8 cellular contexts compared by ENCODE assay signal in genomic region chr17:72122002-72122310, GRCh38. TPM values are rescaled to one million over a fixed set of nuclear protein-coding genes. Genes with fewer than 3 reads are reported as not detected.
DNase-seq lines count a peak whose midpoint lies in the region; ATAC-seq, FAIRE-seq and TF ChIP-seq lines count a peak whose summit lies in the region.

No MANE protein-coding gene starts in this region.

- peaks cover 7% of the 10 kb centered on the region for H3K36me3 Mint-ChIP-seq in activated CD8-positive, alpha-beta memory T cell treated with anti-CD3 and anti-CD28 coated beads, Interleukin-2, amount 10 ng/mL, durations not matched to agents 7 days and 5 days
- no peaks in the 10 kb centered on the region for H3K36me3 Mint-ChIP-seq in activated T-helper 17 cell treated with anti-CD3 and anti-CD28 coated beads, Interleukin-2, amount 50 U/mL, for 72 hours (ENCODE audit: low read depth)
- H3K36me3 Mint-ChIP-seq in type B pancreatic cell, result peaks cover 15% of the 10 kb centered on the region
- peaks cover 6% of the 10 kb centered on the region for H3K36me3 Mint-ChIP-seq in stimulated activated effector memory CD8-positive, alpha-beta T cell treated with anti-CD3 and anti-CD28 coated beads, Interleukin-12 subunit alpha, Interleukin-12 subunit beta, amount 100 ng/mL, for 72 hours

- peak overlapping the region; percentile 34 for H3K27ac Mint-ChIP-seq in activated CD8-positive, alpha-beta memory T cell treated with anti-CD3 and anti-CD28 coated beads, Interleukin-2, amount 10 ng/mL, durations not matched to agents 7 days and 5 days
- no peak overlapping the region for H3K27ac Mint-ChIP-seq in activated T-helper 17 cell treated with anti-CD3 and anti-CD28 coated beads, Interleukin-2, amount 50 U/mL, for 72 hours
- H3K27ac Mint-ChIP-seq in type B pancreatic cell, result peak overlapping the region; percentile 82
- H3K27ac Mint-ChIP-seq in stimulated activated effector memory CD8-positive, alpha-beta T cell treated with anti-CD3 and anti-CD28 coated beads, Interleukin-12 subunit alpha, Interleukin-12 subunit beta, amount 100 ng/mL, for 72 hours, result no peak overlapping the region

- TF ChIP-seq CTCF in keratinocyte (optimal IDR thresholded peaks at IDR 0.05 in 1 of 3, IDR thresholded peaks at IDR 0.05 in 1 of 3, conservative IDR thresholded peaks at IDR 0.05 in 1 of 3; ENCODE audit: extremely low read depth in 1 of 3, insufficient read depth in 2 of 3, low read length in 3 of 3) (no peak), type B pancreatic cell (conservative IDR thresholded peaks at IDR 0.05) (no peak), WERI-Rb-1 (IDR thresholded peaks at IDR 0.05; ENCODE audit: low read depth, low read length) (no peak)

- FAIRE-seq in keratinocyte (lab: Jason Lieb, UNC), result no peak

- H3K9me3 ChIP-seq in keratinocyte (ENCODE audit: control insufficient read depth, low read depth, low read length) (no peaks in the 10 kb centered on the region), WERI-Rb-1 (ENCODE audit: severe bottlenecking) (no peaks in the 10 kb centered on the region)

- peak overlapping the region; percentile 66 for H3K4me2 ChIP-seq in keratinocyte (ENCODE audit: control insufficient read depth, extremely low read depth, insufficient read depth, low read depth, low read length)

- DNase-seq in activated CD8-positive, alpha-beta memory T cell treated with anti-CD3 and anti-CD28 coated beads, Interleukin-2, amount 10 ng/mL, durations not matched to agents 7 days and 5 days, result no peak
- DNase-seq in activated CD8-positive, alpha-beta memory T cell treated with anti-CD3 and anti-CD28 coated beads for 24 hours, result no peak
- no peak for DNase-seq in keratinocyte (ENCODE audit: low read depth, low spot score)
- no peak for DNase-seq in type B pancreatic cell (ENCODE audit: extremely low spot score, unreplicated experiment)
- DNase-seq in stimulated activated effector memory CD8-positive, alpha-beta T cell treated with anti-CD3 and anti-CD28 coated beads, Interleukin-12 subunit alpha, Interleukin-12 subunit beta, amount 100 ng/mL, for 72 hours (ENCODE audit: low spot score in 2 of 2), result no peak
- DNase-seq in WERI-Rb-1, result no peak
- DNase-seq in DMS153 (lab: John Stamatoyannopoulos, UW), result no peak

- dilution Hi-C loops in keratinocyte (cut with MboI; ENCODE audit: extremely low pct_ligation_motif_present, low sequenced_read_pairs), result no loop called here

- CTCF ChIA-PET in activated CD8-positive, alpha-beta memory T cell treated with anti-CD3 and anti-CD28 coated beads, Interleukin-2, amount 10 ng/mL, durations not matched to agents 7 days and 5 days (lab: Charles Lee), result no interaction called here

- H2AFZ ChIP-seq in keratinocyte (ENCODE audit: control insufficient read depth, low read length), result no peak overlapping the region

- H3K27ac ChIP-seq in keratinocyte (ENCODE audit: control insufficient read depth, insufficient read depth, low read length), result peak overlapping the region; percentile 79
- no peak overlapping the region for H3K27ac ChIP-seq in WERI-Rb-1

- H3K27me3 ChIP-seq in keratinocyte (ENCODE audit: control insufficient read depth, extremely low read depth, insufficient read depth, low read length) (peaks cover 7% of the 10 kb centered on the region), WERI-Rb-1 (ENCODE audit: insufficient read depth, low read depth, severe bottlenecking) (peaks cover 77% of the 10 kb centered on the region)

- peaks cover 31% of the 10 kb centered on the region for H4K20me1 ChIP-seq in keratinocyte (ENCODE audit: control insufficient read depth, extremely low read depth, insufficient read depth, low read length)

- H3K9me1 ChIP-seq in keratinocyte (ENCODE audit: control insufficient read depth, extremely low read depth, insufficient read depth, low read length), result peaks cover 4% of the 10 kb centered on the region

- H3K9ac ChIP-seq in keratinocyte (ENCODE audit: control insufficient read depth, extremely low read depth, insufficient read depth, low read length), result peak overlapping the region; percentile 93

- no peaks in the 10 kb centered on the region for H3K9me3 Mint-ChIP-seq in activated CD8-positive, alpha-beta memory T cell treated with anti-CD3 and anti-CD28 coated beads, Interleukin-2, amount 10 ng/mL, durations not matched to agents 7 days and 5 days (ENCODE audit: low read depth)
- no peaks in the 10 kb centered on the region for H3K9me3 Mint-ChIP-seq in activated T-helper 17 cell treated with anti-CD3 and anti-CD28 coated beads, Interleukin-2, amount 50 U/mL, for 72 hours
- H3K9me3 Mint-ChIP-seq in type B pancreatic cell, result no peaks in the 10 kb centered on the region
- H3K9me3 Mint-ChIP-seq in stimulated activated effector memory CD8-positive, alpha-beta T cell treated with anti-CD3 and anti-CD28 coated beads, Interleukin-12 subunit alpha, Interleukin-12 subunit beta, amount 100 ng/mL, for 72 hours, result no peaks in the 10 kb centered on the region

- H3K4me3 Mint-ChIP-seq in activated CD8-positive, alpha-beta memory T cell treated with anti-CD3 and anti-CD28 coated beads, Interleukin-2, amount 10 ng/mL, durations not matched to agents 7 days and 5 days, result no peak overlapping the region
- peak overlapping the region; percentile 12 for H3K4me3 Mint-ChIP-seq in activated T-helper 17 cell treated with anti-CD3 and anti-CD28 coated beads, Interleukin-2, amount 50 U/mL, for 72 hours
- peak overlapping the region; percentile 96 for H3K4me3 Mint-ChIP-seq in type B pancreatic cell
- H3K4me3 Mint-ChIP-seq in stimulated activated effector memory CD8-positive, alpha-beta T cell treated with anti-CD3 and anti-CD28 coated beads, Interleukin-12 subunit alpha, Interleukin-12 subunit beta, amount 100 ng/mL, for 72 hours, result no peak overlapping the region

- peaks cover 4% of the 10 kb centered on the region for H3K4me1 Mint-ChIP-seq in activated CD8-positive, alpha-beta memory T cell treated with anti-CD3 and anti-CD28 coated beads, Interleukin-2, amount 10 ng/mL, durations not matched to agents 7 days and 5 days
- H3K4me1 Mint-ChIP-seq in activated T-helper 17 cell treated with anti-CD3 and anti-CD28 coated beads, Interleukin-2, amount 50 U/mL, for 72 hours, result peaks cover 4% of the 10 kb centered on the region
- H3K4me1 Mint-ChIP-seq in type B pancreatic cell (ENCODE audit: unreplicated experiment), result peaks cover 45% of the 10 kb centered on the region
- H3K4me1 Mint-ChIP-seq in stimulated activated effector memory CD8-positive, alpha-beta T cell treated with anti-CD3 and anti-CD28 coated beads, Interleukin-12 subunit alpha, Interleukin-12 subunit beta, amount 100 ng/mL, for 72 hours, result peaks cover 6% of the 10 kb centered on the region

- peaks cover 7 to 18% of the 10 kb centered on the region in 2 experiments for H3K36me3 ChIP-seq in keratinocyte (ENCODE audit: control insufficient read depth in 2 of 2, extremely low read depth in 1 of 2, insufficient read depth in 2 of 2, low read length in 2 of 2)
- H3K36me3 ChIP-seq in WERI-Rb-1, result no peaks in the 10 kb centered on the region

- peaks cover 30% of the 10 kb centered on the region for H3K79me2 ChIP-seq in keratinocyte (ENCODE audit: control insufficient read depth, insufficient read depth, low read length)

- H3K27me3 Mint-ChIP-seq in activated CD8-positive, alpha-beta memory T cell treated with anti-CD3 and anti-CD28 coated beads, Interleukin-2, amount 10 ng/mL, durations not matched to agents 7 days and 5 days, result peaks cover 68% of the 10 kb centered on the region
- H3K27me3 Mint-ChIP-seq in activated T-helper 17 cell treated with anti-CD3 and anti-CD28 coated beads, Interleukin-2, amount 50 U/mL, for 72 hours, result peaks cover 56% of the 10 kb centered on the region
- H3K27me3 Mint-ChIP-seq in type B pancreatic cell, result peaks cover 52% of the 10 kb centered on the region

- no peak for ATAC-seq in activated CD8-positive, alpha-beta memory T cell treated with anti-CD3 and anti-CD28 coated beads, Interleukin-2, amount 10 ng/mL, durations not matched to agents 7 days and 5 days
- ATAC-seq in activated T-helper 17 cell treated with anti-CD3 and anti-CD28 coated beads, Interleukin-2, amount 50 U/mL, for 72 hours (replicated peaks), result no peak
- no peak for ATAC-seq in stimulated activated effector memory CD8-positive, alpha-beta T cell treated with anti-CD3 and anti-CD28 coated beads, Interleukin-12 subunit alpha, Interleukin-12 subunit beta, amount 100 ng/mL, for 72 hours

- H3K4me3 ChIP-seq in keratinocyte (ENCODE audit: control insufficient read depth in 2 of 3, extremely low read depth in 1 of 3, insufficient read depth in 2 of 3, low read depth in 1 of 3, low read length in 3 of 3) (peak overlapping the region; percentile 77 to 94 (median 91)), WERI-Rb-1 (ENCODE audit: low read depth, low read length) (no peak overlapping the region)

- H3K4me1 ChIP-seq in keratinocyte (ENCODE audit: control insufficient read depth, extremely low read depth, insufficient read depth, low read length), result peaks cover 57% of the 10 kb centered on the region

RNA-seq across cellular contexts. Expression of gene SOX9, which starts 1.1 kb away (rescaled TPM):
- not detected for total RNA-seq in activated CD8-positive, alpha-beta memory T cell treated with anti-CD3 and anti-CD28 coated beads, Interleukin-2, amount 10 ng/mL, durations not matched to agents 7 days and 5 days
- not detected for total RNA-seq in activated T-helper 17 cell treated with anti-CD3 and anti-CD28 coated beads, Interleukin-2, amount 50 U/mL, for 72 hours
- polyA plus RNA-seq in keratinocyte, result 9.2 to 47.3 TPM (median 15.8 TPM) in 3 replicates
- polyA plus RNA-seq in keratinocyte (2011; ENCODE audit: low read depth), result 32.8 TPM
- polyA plus RNA-seq in keratinocyte (2011; cell fraction: cytosol; rRNA removed), result 16.7 and 18.7 TPM in 2 replicates
- polyA plus RNA-seq in keratinocyte (2011; cell fraction: nucleus; rRNA removed), result 45.0 and 49.8 TPM in 2 replicates
- polyA plus RNA-seq in keratinocyte (2012; ENCODE audit: low replicate concordance), result 53.1 and 101 TPM in 2 replicates
- 7.0 to 54.7 TPM (median 14.0 TPM) in 3 replicates for polyA minus RNA-seq in keratinocyte
- 57.7 TPM for polyA minus RNA-seq in keratinocyte (2011; cell fraction: cytosol; rRNA and poly(A)+ RNA removed)
- 63.2 and 68.6 TPM in 2 replicates for polyA minus RNA-seq in keratinocyte (2011; cell fraction: nucleus; rRNA and poly(A)+ RNA removed)
- total RNA-seq in type B pancreatic cell (ENCODE audit: low replicate concordance), result 19.0 and 54.0 TPM in 2 replicates

Comparison
In these comparisons a context has a peak if more than half of its experiments do, and no peak if none do; other contexts are left out.
1. H3K27ac Mint-ChIP-seq: peak in activated CD8-positive, alpha-beta memory T cell treated with anti-CD3 and anti-CD28 coated beads, Interleukin-2, amount 10 ng/mL, durations not matched to agents 7 days and 5 days (single experiment) and type B pancreatic cell (single experiment); none in activated T-helper 17 cell treated with anti-CD3 and anti-CD28 coated beads, Interleukin-2, amount 50 U/mL, for 72 hours (single experiment) and stimulated activated effector memory CD8-positive, alpha-beta T cell treated with anti-CD3 and anti-CD28 coated beads, Interleukin-12 subunit alpha, Interleukin-12 subunit beta, amount 100 ng/mL, for 72 hours (single experiment).
2. H3K4me3 Mint-ChIP-seq: peak in activated T-helper 17 cell treated with anti-CD3 and anti-CD28 coated beads, Interleukin-2, amount 50 U/mL, for 72 hours (single experiment) and type B pancreatic cell (single experiment); none in activated CD8-positive, alpha-beta memory T cell treated with anti-CD3 and anti-CD28 coated beads, Interleukin-2, amount 10 ng/mL, durations not matched to agents 7 days and 5 days (single experiment) and stimulated activated effector memory CD8-positive, alpha-beta T cell treated with anti-CD3 and anti-CD28 coated beads, Interleukin-12 subunit alpha, Interleukin-12 subunit beta, amount 100 ng/mL, for 72 hours (single experiment).
3. RNA of gene SOX9, which starts 1.1 kb away (total RNA-seq): 19.0 to 54.0 TPM in type B pancreatic cell; not detected in activated CD8-positive, alpha-beta memory T cell treated with anti-CD3 and anti-CD28 coated beads, Interleukin-2, amount 10 ng/mL, durations not matched to agents 7 days and 5 days and not detected in activated T-helper 17 cell treated with anti-CD3 and anti-CD28 coated beads, Interleukin-2, amount 50 U/mL, for 72 hours; every median in the first group is over 10 times any median in the second.